Comparison of ENCODE assay signal across 14 cellular contexts in the genomic region with DNA sequence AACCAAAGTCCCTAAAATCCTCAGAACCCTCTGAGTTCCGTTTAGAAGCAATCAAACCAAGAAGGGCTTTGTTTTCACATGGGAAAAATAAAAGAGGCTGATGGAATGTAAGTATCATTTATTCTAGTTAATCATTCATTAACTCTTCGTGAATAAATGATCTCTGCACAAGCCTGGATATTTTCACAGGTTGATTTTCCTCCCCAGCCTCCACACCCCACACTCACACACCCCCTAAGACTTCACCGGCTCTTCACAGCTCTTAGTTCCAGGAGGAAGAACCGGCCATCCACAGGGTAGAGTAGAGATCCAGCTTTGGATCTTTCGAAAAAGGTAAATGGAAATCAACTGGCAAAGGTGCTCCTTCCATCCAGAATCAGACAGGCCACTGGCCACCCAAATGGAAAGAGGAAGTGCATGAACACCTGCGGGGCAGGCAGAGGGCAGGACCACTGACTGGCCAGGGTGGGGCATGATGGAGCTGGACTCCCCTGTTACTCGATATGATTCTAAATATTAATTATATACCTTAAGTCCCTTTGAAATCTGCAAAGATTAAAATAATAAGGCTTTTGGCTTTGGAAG. TPM values are rescaled to one million over a fixed set of nuclear protein-coding genes. Genes with fewer than 3 reads are reported as not detected.
DNase-seq lines count a peak whose midpoint lies in the region; ATAC-seq and TF ChIP-seq lines count a peak whose summit lies in the region.
"Had no signal": no experiment of that assay in that cellular context is flagged by ENCODE, and none has a peak within 500 bp of the region (broad histone marks: within the 10 kb centered on the region; RNA-seq: fewer than 3 reads in every experiment).

No MANE protein-coding gene starts in this region.

- H3K27me3 ChIP-seq in body of pancreas = no peaks in the 10 kb centered on the region
- H3K27me3 ChIP-seq in smooth muscle cell (ENCODE audit: low read depth) = no peaks in the 10 kb centered on the region

- in situ Hi-C loops in Caki2 (cut with HindIII; ENCODE audit: low pct_unique_long_range_greater_than_20kb, low sequenced_read_pairs) = no loop called here

- peaks cover 55% of the 10 kb centered on the region for H4K20me1 ChIP-seq in smooth muscle cell (ENCODE audit: low read depth)

- DNase-seq in Caki2 (ENCODE audit: low read depth) (peak; percentile 82), body of pancreas (no peak), medulla oblongata (ENCODE audit: extremely low spot score) (peak; percentile 3), smooth muscle cell (lab: John Stamatoyannopoulos, UW; ENCODE audit: unreplicated experiment) (no peak), pons (ENCODE audit: low spot score) (no peak)
- no peak for DNase-seq in activated T-cell treated with anti-CD3 and anti-CD28 coated beads, Interleukin-2, amount 50 U/mL, for 1 hour
- DNase-seq: activated naive CD8-positive, alpha-beta T cell treated with anti-CD3 and anti-CD28 coated beads, Interleukin-2, amount 50 U/mL, for 24 hours; activated T-cell treated with anti-CD3 and anti-CD28 coated beads, Interleukin-2, amount 50 U/mL, for 48 hours; CD4-positive, alpha-beta memory T cell; NCI-H2081; OCI-M1 had no signal

- H2AFZ ChIP-seq in smooth muscle cell (ENCODE audit: low read depth) = no peak overlapping the region

- H3K36me3 ChIP-seq in body of pancreas (replicated peaks in 1 of 2; ENCODE audit: insufficient read depth in 1 of 2, low read depth in 2 of 2) (no peaks in the 10 kb centered on the region), smooth muscle cell (ENCODE audit: low read depth) (peaks cover 7% of the 10 kb centered on the region)

- peaks cover 51% of the 10 kb centered on the region for H3K4me1 ChIP-seq in body of pancreas
- H3K4me1 ChIP-seq in smooth muscle cell (ENCODE audit: low read depth) = peaks cover 44% of the 10 kb centered on the region

- peak overlapping the region in 3 of 4 donors; percentile 48 to 73 (median 51) for H3K27ac ChIP-seq in body of pancreas
- peak overlapping the region; percentile 75 for H3K27ac ChIP-seq in smooth muscle cell (ENCODE audit: low read depth)

- TF ChIP-seq CTCF in body of pancreas (IDR thresholded peaks at IDR 0.05) (no peak), smooth muscle cell (IDR thresholded peaks at IDR 0.05; ENCODE audit: borderline replicate concordance, insufficient read depth, poor library complexity, severe bottlenecking) (no peak)

- H3K79me2 ChIP-seq in smooth muscle cell (ENCODE audit: low read depth) = peaks cover 67% of the 10 kb centered on the region

- peaks cover 31% of the 10 kb centered on the region for H3F3A ChIP-seq in smooth muscle cell (ENCODE audit: low read depth)

- H3K9ac ChIP-seq in smooth muscle cell (ENCODE audit: low read depth) = peak overlapping the region; percentile 13

- ATAC-seq in body of pancreas (peak; percentile 31), GM21619 (IDR thresholded peaks at IDR 0.05; ENCODE audit: unreplicated experiment) (no peak), GM19395 (IDR thresholded peaks at IDR 0.05; ENCODE audit: unreplicated experiment) (no peak)
- ATAC-seq: activated naive CD8-positive, alpha-beta T cell treated with anti-CD3 and anti-CD28 coated beads, Interleukin-2, amount 50 U/mL, for 24 hours had no signal

- intact Hi-C loops in body of pancreas (cut with DNase I) = no loop called here

- 61 to 76% methylated on average over 7 of the region's 7 CpGs for WGBS in body of pancreas, 2 donors
- WGBS in smooth muscle cell (ENCODE audit: low lambda C conversion rate) = 94% methylated on average over 7 of the region's 7 CpGs

- peak overlapping the region; percentile 40 for H3K4me2 ChIP-seq in smooth muscle cell

- TF ChIP-seq POLR2A in body of pancreas (IDR thresholded peaks at IDR 0.05) = no peak

- peaks cover 0 to under 1% (median 0%) of the 10 kb centered on the region in 3 donors for H3K9me3 ChIP-seq in body of pancreas
- H3K9me3 ChIP-seq in smooth muscle cell (replicated peaks; ENCODE audit: low read depth) = no peaks in the 10 kb centered on the region
- H3K9me3 ChIP-seq: HAP-1 had no signal

- H3K4me3 ChIP-seq in body of pancreas (no peak overlapping the region), smooth muscle cell (no peak overlapping the region)
- H3K4me3 ChIP-seq: HAP-1 had no signal

RNA-seq across cellular contexts. Expression of gene C1orf198, which starts 10.0 kb away (rescaled TPM):
- total RNA-seq in Caki2 (2014; rRNA removed; shearing (Covaris generic); ENCODE audit: low replicate concordance) = 71.2 and 87.1 TPM in 2 replicates
- total RNA-seq in body of pancreas = 10 to 100 TPM; 29.0 to 66.7 TPM
- 77.5 and 92.5 TPM in 2 replicates for total RNA-seq in smooth muscle cell
- polyA plus RNA-seq in smooth muscle cell = 59.4 and 67.7 TPM in 2 replicates

Comparison
In these comparisons a context has a peak if more than half of its experiments do, and no peak if none do; other contexts are left out.
1. DNase-seq: peak in Caki2 (single experiment) and medulla oblongata (single experiment); none in body of pancreas (0 of 4), smooth muscle cell (single experiment), pons (single experiment) and activated T-cell treated with anti-CD3 and anti-CD28 coated beads, Interleukin-2, amount 50 U/mL, for 1 hour (single experiment).